In the genomic region with DNA sequence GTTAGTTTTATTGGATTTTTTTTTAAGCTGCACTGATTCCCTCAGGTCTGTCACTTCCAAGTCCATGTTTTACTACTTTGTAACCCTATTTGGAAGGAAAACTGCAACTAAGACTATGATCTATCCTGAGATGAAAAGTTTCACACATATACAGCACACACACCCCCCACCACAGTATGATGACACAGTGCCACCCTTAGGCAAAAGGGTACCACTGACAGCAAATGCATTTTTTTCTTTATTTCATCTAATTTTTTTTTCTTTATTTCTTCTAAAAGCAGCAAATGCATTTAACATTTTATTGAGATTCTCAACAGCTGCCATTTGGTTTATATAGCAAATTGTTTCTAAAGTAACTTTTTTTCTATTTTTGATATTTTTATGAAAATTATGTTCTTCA, we compare ENCODE assay signal across 8 cellular contexts. TPM values are rescaled to one million over a fixed set of nuclear protein-coding genes. Genes with fewer than 3 reads are reported as not detected.
DNase-seq lines count a peak whose midpoint lies in the region; ATAC-seq, FAIRE-seq and TF ChIP-seq lines count a peak whose summit lies in the region.

No MANE protein-coding gene starts in this region.

- H3K27me3 ChIP-seq in Peyer's patch (no peaks in the 10 kb centered on the region), bronchial epithelial cell (ENCODE audit: control insufficient read depth, insufficient read depth, low read length) (no peaks in the 10 kb centered on the region)

- ATAC-seq in naive thymus-derived CD8-positive, alpha-beta T cell: peak; percentile 89 to 94
- ATAC-seq in HG02642 (IDR thresholded peaks at IDR 0.05; ENCODE audit: poor library complexity, unreplicated experiment): no peak
- no peak for ATAC-seq in GM21619 (IDR thresholded peaks at IDR 0.05; ENCODE audit: unreplicated experiment)

- H3K9me3 ChIP-seq in Peyer's patch: no peaks in the 10 kb centered on the region

- H3K27me3 Mint-ChIP-seq in naive thymus-derived CD8-positive, alpha-beta T cell: no peaks in the 10 kb centered on the region

- no peak overlapping the region for H3K27ac Mint-ChIP-seq in naive thymus-derived CD8-positive, alpha-beta T cell

- H3K4me3 ChIP-seq in AG04449 (ENCODE audit: low read depth, low read length) (no peak overlapping the region), Peyer's patch (no peak overlapping the region), bronchial epithelial cell (ENCODE audit: low read depth, low read length) (no peak overlapping the region)

- H3K4me1 Mint-ChIP-seq in naive thymus-derived CD8-positive, alpha-beta T cell: peaks cover 0 to 2% (median 0%) of the 10 kb centered on the region in 4 donors

- no peak for TF ChIP-seq POLR2A in Peyer's patch (IDR thresholded peaks at IDR 0.05)

- no peaks in the 10 kb centered on the region for H3K9me3 Mint-ChIP-seq in naive thymus-derived CD8-positive, alpha-beta T cell

- DNase-seq in AG04449 (ENCODE audit: low read depth, low spot score): no peak
- peak in 1 of 3 donors; percentile 32 for DNase-seq in Peyer's patch
- peak; percentile 34 for DNase-seq in bronchial epithelial cell (ENCODE audit: low read depth)
- peak in 8 of 10 donors; percentile 31 to 76 (median 51) for DNase-seq in naive thymus-derived CD8-positive, alpha-beta T cell
- no peak for DNase-seq in epidermal melanocyte (ENCODE audit: insufficient read length, low spot score)

- no peak overlapping the region for H3K4me3 Mint-ChIP-seq in naive thymus-derived CD8-positive, alpha-beta T cell

- TF ChIP-seq CTCF in AG04449 (IDR thresholded peaks at IDR 0.05; ENCODE audit: insufficient read depth, low read length, missing control alignments) (peak; percentile 31), GM12873 (IDR thresholded peaks at IDR 0.05; ENCODE audit: insufficient read depth, low read depth, low read length, missing control alignments) (peak; percentile 63), Peyer's patch (IDR thresholded peaks at IDR 0.05) (peak; percentile 25 to 49 (median 42)), bronchial epithelial cell (IDR thresholded peaks at IDR 0.05; ENCODE audit: insufficient read depth, low read length, severe bottlenecking) (peak; percentile 31)

- no peak overlapping the region for H3K27ac ChIP-seq in Peyer's patch

- no peak for FAIRE-seq in bronchial epithelial cell (lab: Jason Lieb, UNC)

- CTCF ChIA-PET in AG04449 (lab: Yijun Ruan, JAX): interaction anchor here (0.9 to 4.2 kb wide), 4 partner anchors 9 to 18 kb away, joined by 4 to 16 read pairs (median 8); no protein-coding TSS in a partner anchor

- no peaks in the 10 kb centered on the region for H3K36me3 Mint-ChIP-seq in naive thymus-derived CD8-positive, alpha-beta T cell

- H3K4me1 ChIP-seq in Peyer's patch: no peaks in the 10 kb centered on the region

- H3K36me3 ChIP-seq in Peyer's patch: no peaks in the 10 kb centered on the region
- no peaks in the 10 kb centered on the region for H3K36me3 ChIP-seq in bronchial epithelial cell (ENCODE audit: control insufficient read depth, insufficient read depth, low read length)

- POLR2A ChIA-PET in AG04449 (lab: Yijun Ruan, JAX): interaction anchor here (0.7 kb wide), 1 partner anchor 215 kb away, joined by 4 read pairs; no protein-coding TSS in a partner anchor
- POLR2A ChIA-PET in naive thymus-derived CD8-positive, alpha-beta T cell (lab: Charles Lee): interaction anchor here (0.7 kb wide), 1 partner anchor 89 kb away, joined by 6 read pairs; no protein-coding TSS in a partner anchor

RNA-seq across cellular contexts. Expression of gene NGRN, which starts 21.2 kb away (rescaled TPM):
- total RNA-seq in Peyer's patch (10 to 100 TPM; 33.5 to 48.7 (median 39.2) TPM), bronchial epithelial cell (99.1 and 114 TPM in 2 replicates)
- 10 to 100 TPM; 47.7 to 53.3 TPM for total RNA-seq in naive thymus-derived CD8-positive, alpha-beta T cell
- 10 to 100 TPM; 25.9 to 42.9 (median 26.5) TPM for polyA plus RNA-seq in naive thymus-derived CD8-positive, alpha-beta T cell

RNA-seq across cellular contexts. Expression of gene TTLL13, which starts 37.3 kb away (rescaled TPM):
- total RNA-seq in Peyer's patch (not detected), bronchial epithelial cell (under 0.01 TPM in 2 replicates)
- total RNA-seq in naive thymus-derived CD8-positive, alpha-beta T cell: 1 to 10 TPM in 1 of 2 experiments, under 1 TPM in 1; 0.71 to 1.0 TPM
- polyA plus RNA-seq in naive thymus-derived CD8-positive, alpha-beta T cell: not detected

RNA-seq across cellular contexts. Expression of gene GDPGP1, which starts 52.7 kb away (rescaled TPM):
- total RNA-seq in Peyer's patch: 10 to 100 TPM in 3 of 4 donors, 1 to 10 TPM in 1; 8.3 to 24.0 (median 19.6) TPM
- 2.0 and 2.9 TPM in 2 replicates for total RNA-seq in bronchial epithelial cell
- total RNA-seq in naive thymus-derived CD8-positive, alpha-beta T cell: 10 to 100 TPM; 12.0 to 12.4 TPM
- 1 to 10 TPM in 2 of 3 donors, under 1 TPM in 1; 0.50 to 2.2 (median 1.3) TPM for polyA plus RNA-seq in naive thymus-derived CD8-positive, alpha-beta T cell

RNA-seq across cellular contexts. Expression of gene CIB1, which starts 52.9 kb away (rescaled TPM):
- total RNA-seq in Peyer's patch: 100 to 1,000 TPM in 3 of 4 donors, 10 to 100 TPM in 1; 71.0 to 166 (median 130) TPM
- 41.1 and 50.2 TPM in 2 replicates for total RNA-seq in bronchial epithelial cell
- 100 to 1,000 TPM; 110 TPM for total RNA-seq in naive thymus-derived CD8-positive, alpha-beta T cell
- polyA plus RNA-seq in naive thymus-derived CD8-positive, alpha-beta T cell: 100 to 1,000 TPM; 232 to 246 (median 232) TPM

Comparison
In these comparisons a context has a peak if more than half of its experiments do, and no peak if none do; other contexts are left out.
1. DNase-seq: peak in bronchial epithelial cell (single experiment) and naive thymus-derived CD8-positive, alpha-beta T cell (8 of 10); none in AG04449 (single experiment) and epidermal melanocyte (single experiment).
2. ATAC-seq: peak in naive thymus-derived CD8-positive, alpha-beta T cell (2 of 2); none in HG02642 (single experiment) and GM21619 (single experiment).
3. Peak in every context shown above with its lines, with median percentiles within 50 percentile points of each other: CTCF ChIP-seq.